ENCODE assay signal across 17 cellular contexts in the genomic region with DNA sequence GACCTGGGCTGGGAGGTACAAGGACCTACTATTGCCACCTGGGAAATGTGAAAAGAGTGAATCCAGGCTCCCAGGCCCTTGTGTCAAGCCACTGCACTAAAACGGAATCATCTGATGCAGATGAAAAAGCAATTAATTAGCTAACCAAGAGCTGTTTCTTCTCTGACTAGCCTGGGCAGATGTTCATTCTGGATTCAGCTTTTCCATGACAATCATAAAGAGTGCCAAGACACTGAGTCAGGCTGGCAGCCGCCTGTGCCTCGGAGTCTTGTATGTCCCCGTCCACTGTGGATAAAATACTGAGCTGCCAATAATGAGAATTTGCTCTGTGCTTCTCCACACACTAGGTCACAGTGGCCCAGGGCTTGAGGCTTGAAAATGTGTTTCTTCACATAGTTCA. TPM values are rescaled to one million over a fixed set of nuclear protein-coding genes. Genes with fewer than 3 reads are reported as not detected.
DNase-seq lines count a peak whose midpoint lies in the region; ATAC-seq and TF ChIP-seq lines count a peak whose summit lies in the region.
"Had no signal": no experiment of that assay in that cellular context is flagged by ENCODE, and none has a peak within 500 bp of the region (broad histone marks: within the 10 kb centered on the region; RNA-seq: fewer than 3 reads in every experiment).

No MANE protein-coding gene starts in this region.

- peak overlapping the region; percentile 6 for H3K27ac Mint-ChIP-seq in activated naive CD8-positive, alpha-beta T cell
- no peak overlapping the region for H3K27ac Mint-ChIP-seq in activated naive CD8-positive, alpha-beta T cell treated with anti-CD3 and anti-CD28 coated beads, Interleukin-2, amount 50 U/mL, for 24 hours
- H3K27ac Mint-ChIP-seq in activated CD4-positive, alpha-beta memory T cell treated with anti-CD3 and anti-CD28 coated beads for 36 hours = no peak overlapping the region
- no peak overlapping the region for H3K27ac Mint-ChIP-seq in progenitor cell of endocrine pancreas
- H3K27ac Mint-ChIP-seq: activated CD4-positive, alpha-beta memory T cell treated with anti-CD3 and anti-CD28 coated beads, Interleukin-2, amount 10 ng/mL, durations not matched to agents 7 days and 5 days had no signal

- POLR2A ChIA-PET in activated CD4-positive, alpha-beta memory T cell treated with anti-CD3 and anti-CD28 coated beads for 36 hours (lab: Charles Lee) = interaction anchor here (0.6 kb wide), 1 partner anchor 18 kb away, joined by 3 read pairs; no protein-coding TSS in a partner anchor

- no peak for TF ChIP-seq CTCF in progenitor cell of endocrine pancreas (IDR thresholded peaks at IDR 0.05; ENCODE audit: unreplicated experiment)

- H3K4me3 Mint-ChIP-seq in activated naive CD8-positive, alpha-beta T cell = no peak overlapping the region
- no peak overlapping the region for H3K4me3 Mint-ChIP-seq in activated naive CD8-positive, alpha-beta T cell treated with anti-CD3 and anti-CD28 coated beads, Interleukin-2, amount 50 U/mL, for 24 hours
- H3K4me3 Mint-ChIP-seq in activated CD4-positive, alpha-beta memory T cell treated with anti-CD3 and anti-CD28 coated beads for 36 hours = no peak overlapping the region
- no peak overlapping the region for H3K4me3 Mint-ChIP-seq in progenitor cell of endocrine pancreas (ENCODE audit: low read depth)
- H3K4me3 Mint-ChIP-seq: activated CD4-positive, alpha-beta memory T cell treated with anti-CD3 and anti-CD28 coated beads, Interleukin-2, amount 10 ng/mL, durations not matched to agents 7 days and 5 days; activated naive CD8-positive, alpha-beta T cell treated with anti-CD3 and anti-CD28 coated beads, Interleukin-2, amount 10 ng/mL, durations not matched to agents 7 days and 5 days had no signal

- H3K4me1 Mint-ChIP-seq in activated naive CD8-positive, alpha-beta T cell (ENCODE audit: low read depth) = peaks cover 76% of the 10 kb centered on the region
- H3K4me1 Mint-ChIP-seq in activated naive CD8-positive, alpha-beta T cell treated with anti-CD3 and anti-CD28 coated beads, Interleukin-2, amount 50 U/mL, for 24 hours = peaks cover 69% of the 10 kb centered on the region
- H3K4me1 Mint-ChIP-seq in activated CD4-positive, alpha-beta memory T cell treated with anti-CD3 and anti-CD28 coated beads for 36 hours (ENCODE audit: low read depth) = peaks cover 54% of the 10 kb centered on the region
- H3K4me1 Mint-ChIP-seq in progenitor cell of endocrine pancreas (ENCODE audit: low read depth) = peaks cover 17% of the 10 kb centered on the region

- H3K36me3 Mint-ChIP-seq in activated naive CD8-positive, alpha-beta T cell = no peaks in the 10 kb centered on the region
- H3K36me3 Mint-ChIP-seq in activated naive CD8-positive, alpha-beta T cell treated with anti-CD3 and anti-CD28 coated beads, Interleukin-2, amount 50 U/mL, for 24 hours (ENCODE audit: low read depth) = no peaks in the 10 kb centered on the region
- H3K36me3 Mint-ChIP-seq in activated CD4-positive, alpha-beta memory T cell treated with anti-CD3 and anti-CD28 coated beads for 36 hours = no peaks in the 10 kb centered on the region
- no peaks in the 10 kb centered on the region for H3K36me3 Mint-ChIP-seq in progenitor cell of endocrine pancreas (ENCODE audit: insufficient read depth)

- H3K9me3 Mint-ChIP-seq in activated naive CD8-positive, alpha-beta T cell (ENCODE audit: low read depth) = no peaks in the 10 kb centered on the region
- H3K9me3 Mint-ChIP-seq in activated naive CD8-positive, alpha-beta T cell treated with anti-CD3 and anti-CD28 coated beads, Interleukin-2, amount 50 U/mL, for 24 hours = no peaks in the 10 kb centered on the region
- no peaks in the 10 kb centered on the region for H3K9me3 Mint-ChIP-seq in activated CD4-positive, alpha-beta memory T cell treated with anti-CD3 and anti-CD28 coated beads for 36 hours
- no peaks in the 10 kb centered on the region for H3K9me3 Mint-ChIP-seq in progenitor cell of endocrine pancreas (ENCODE audit: low read depth)
- H3K9me3 Mint-ChIP-seq: activated CD4-positive, alpha-beta memory T cell treated with anti-CD3 and anti-CD28 coated beads, Interleukin-2, amount 10 ng/mL, durations not matched to agents 7 days and 5 days had no signal

- intact Hi-C loops in activated CD4-positive, alpha-beta memory T cell treated with anti-CD3 and anti-CD28 coated beads for 36 hours (cut with micrococcal nuclease) = loop anchor here (10.0 kb wide), 2 partner anchors 899 to 1311 kb away; partner anchors contain the start of gene CLIP4

- no peak for ATAC-seq in activated naive CD8-positive, alpha-beta T cell treated with anti-CD3 and anti-CD28 coated beads, Interleukin-2, amount 50 U/mL, for 24 hours
- no peak for ATAC-seq in GM18858 (IDR thresholded peaks at IDR 0.05; ENCODE audit: unreplicated experiment)
- ATAC-seq: lower lobe of right lung had no signal

- CTCF ChIA-PET in activated CD4-positive, alpha-beta memory T cell treated with anti-CD3 and anti-CD28 coated beads for 36 hours (lab: Charles Lee) = interaction anchor here (1.1 kb wide), 1 partner anchor 217 kb away, joined by 3 read pairs; no protein-coding TSS in a partner anchor

- H3K27me3 Mint-ChIP-seq in activated naive CD8-positive, alpha-beta T cell = no peaks in the 10 kb centered on the region
- H3K27me3 Mint-ChIP-seq in activated naive CD8-positive, alpha-beta T cell treated with anti-CD3 and anti-CD28 coated beads, Interleukin-2, amount 50 U/mL, for 24 hours = no peaks in the 10 kb centered on the region
- no peaks in the 10 kb centered on the region for H3K27me3 Mint-ChIP-seq in activated CD4-positive, alpha-beta memory T cell treated with anti-CD3 and anti-CD28 coated beads for 36 hours
- H3K27me3 Mint-ChIP-seq in progenitor cell of endocrine pancreas = no peaks in the 10 kb centered on the region
- H3K27me3 Mint-ChIP-seq: activated CD4-positive, alpha-beta memory T cell treated with anti-CD3 and anti-CD28 coated beads, Interleukin-2, amount 10 ng/mL, durations not matched to agents 7 days and 5 days; activated naive CD8-positive, alpha-beta T cell treated with anti-CD3 and anti-CD28 coated beads, Interleukin-2, amount 10 ng/mL, durations not matched to agents 7 days and 5 days had no signal

- no peak for DNase-seq in activated naive CD8-positive, alpha-beta T cell treated with anti-CD3 and anti-CD28 coated beads, Interleukin-2, amount 50 U/mL, for 24 hours
- DNase-seq in dedifferentiated amniotic fluid mesenchymal stem cell (ENCODE audit: extremely low spot score) (peak; percentile 51), midbrain (lab: John Stamatoyannopoulos, UW) (peak; percentile 12), retina (no peak), progenitor cell of endocrine pancreas (ENCODE audit: low spot score, unreplicated experiment) (no peak)
- DNase-seq in activated CD4-positive, alpha-beta memory T cell treated with anti-CD3 and anti-CD28 coated beads for 36 hours = no peak
- DNase-seq: activated CD4-positive, alpha-beta memory T cell treated with anti-CD3 and anti-CD28 coated beads, Interleukin-2, amount 10 ng/mL, durations not matched to agents 7 days and 5 days; activated naive CD8-positive, alpha-beta T cell treated with anti-CD3 and anti-CD28 coated beads, Interleukin-2, amount 10 ng/mL, durations not matched to agents 7 days and 5 days; activated T-cell treated with anti-CD3 and anti-CD28 coated beads, Interleukin-2, amount 50 U/mL, for 48 hours; cerebellar nuclear complex; DMS79; lower lobe of right lung; NCI-H1092 treated with DMSO at 0.1 percent for 48 hours; NCI-H748 treated with DMSO at 0.1 percent for 48 hours; stimulated activated CD4-positive, alpha-beta T cell treated with anti-CD3 and anti-CD28 coated beads, Interleukin-1b, Interleukin-23, amount 100 ng/mL, for 48 hours had no signal

RNA-seq across cellular contexts. Expression of gene LCLAT1, which starts 21.7 kb away (rescaled TPM):
- 10 to 100 TPM; 21.5 to 24.3 TPM for total RNA-seq in activated CD4-positive, alpha-beta memory T cell treated with anti-CD3 and anti-CD28 coated beads for 36 hours
- 26.0 and 29.3 TPM in 2 replicates for total RNA-seq in progenitor cell of endocrine pancreas

Comparison
In these comparisons a context has a peak if more than half of its experiments do, and no peak if none do; other contexts are left out.
1. DNase-seq: peak in dedifferentiated amniotic fluid mesenchymal stem cell (single experiment) and midbrain (single experiment); none in activated naive CD8-positive, alpha-beta T cell treated with anti-CD3 and anti-CD28 coated beads, Interleukin-2, amount 50 U/mL, for 24 hours (single experiment), retina (single experiment), activated CD4-positive, alpha-beta memory T cell treated with anti-CD3 and anti-CD28 coated beads for 36 hours (single experiment) and progenitor cell of endocrine pancreas (single experiment).